Comparison of ENCODE assay signal across 16 cellular contexts in the genomic region with DNA sequence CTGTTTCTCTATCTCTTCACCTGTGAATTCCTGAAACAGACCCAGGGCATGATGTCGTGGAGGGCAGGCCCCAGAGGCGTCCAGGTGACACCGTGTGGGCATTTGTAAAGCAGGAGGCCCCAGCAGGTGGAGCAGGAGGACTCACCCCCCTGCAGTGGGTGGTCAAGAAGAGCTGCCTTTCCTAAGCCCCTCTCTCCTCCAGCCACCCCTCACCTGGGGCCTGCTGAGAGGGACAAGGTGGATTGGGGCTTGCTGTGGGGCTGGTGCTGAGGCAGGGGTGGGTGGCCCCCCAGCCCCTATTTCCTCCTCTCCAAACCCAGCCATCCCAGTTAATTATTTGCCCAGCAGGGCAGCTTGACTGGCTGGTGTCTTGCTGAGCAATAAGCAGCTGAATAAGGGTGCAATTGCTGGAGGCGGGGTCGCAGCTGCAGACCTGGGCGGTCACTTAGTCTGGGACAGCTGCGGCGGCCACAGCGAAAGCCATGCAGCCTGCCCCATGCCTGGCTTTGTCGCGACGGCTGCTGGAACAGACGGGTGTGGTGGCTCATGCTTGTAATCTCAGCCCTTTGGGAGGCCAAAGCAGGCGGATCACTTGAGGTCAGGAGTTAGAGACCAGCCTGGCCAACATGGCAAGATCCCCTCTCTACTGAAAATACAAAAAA. TPM values are rescaled to one million over a fixed set of nuclear protein-coding genes. Genes with fewer than 3 reads are reported as not detected.
A peak's percentile ranks its signal among the peaks of the same experiment; 100 is the strongest.
DNase-seq lines count a peak whose midpoint lies in the region; ATAC-seq and TF ChIP-seq lines count a peak whose summit lies in the region.
"Had no signal": no experiment of that assay in that cellular context is flagged by ENCODE, and none has a peak within 500 bp of the region (broad histone marks: within the 10 kb centered on the region; RNA-seq: fewer than 3 reads in every experiment).

No MANE protein-coding gene starts in this region.

- no peaks in the 10 kb centered on the region for H3K4me1 Mint-ChIP-seq in activated T-helper 1 cell treated with anti-CD3 and anti-CD28 coated beads, Interleukin-12 subunit alpha, Interleukin-12 subunit beta, Interleukin-2, Interleukin-4 antibody, amounts not matched to agents 30 ng/mL and 10 ng/mL and 1 ng/mL, durations not matched to agents 14 hours and 24 hours and 36 hours (ENCODE audit: low read depth)

- H3K27me3 ChIP-seq in HUES64 (ENCODE audit: insufficient read depth, low read length) (no peaks in the 10 kb centered on the region), SJCRH30 (no peaks in the 10 kb centered on the region)

- no peak overlapping the region for H3K27ac Mint-ChIP-seq in activated T-helper 1 cell treated with anti-CD3 and anti-CD28 coated beads, Interleukin-12 subunit alpha, Interleukin-12 subunit beta, Interleukin-2, Interleukin-4 antibody, amounts not matched to agents 30 ng/mL and 10 ng/mL and 1 ng/mL, durations not matched to agents 14 hours and 24 hours and 36 hours
- H3K27ac Mint-ChIP-seq: T-cell had no signal

- no peak for TF ChIP-seq CTCF in mucosa of descending colon (IDR thresholded peaks at IDR 0.05)

- H3K27ac ChIP-seq in HUES64 (ENCODE audit: low read depth, low read length) (peak overlapping the region; percentile 23; the same call in 1 of the 2 replicates), SJCRH30 (no peak overlapping the region)
- H3K27ac ChIP-seq: C4-2B, PC-9 had no signal

- H3K9me3 Mint-ChIP-seq in activated T-helper 1 cell treated with anti-CD3 and anti-CD28 coated beads, Interleukin-12 subunit alpha, Interleukin-12 subunit beta, Interleukin-2, Interleukin-4 antibody, amounts not matched to agents 30 ng/mL and 10 ng/mL and 1 ng/mL, durations not matched to agents 14 hours and 24 hours and 36 hours, result no peaks in the 10 kb centered on the region
- H3K9me3 Mint-ChIP-seq: T-cell had no signal

- no peak for TF ChIP-seq POLR2A in GM18505 (IDR thresholded peaks at IDR 0.05; ENCODE audit: borderline replicate concordance, extremely low read depth, insufficient read depth, insufficient read length)

- intact Hi-C loops in mucosa of descending colon (cut with DNase I, micrococcal nuclease), result no loop called here
- intact Hi-C loops in activated T-helper 1 cell treated with anti-CD3 and anti-CD28 coated beads, Interleukin-12 subunit alpha, Interleukin-12 subunit beta, Interleukin-2, Interleukin-4 antibody, amounts not matched to agents 30 ng/mL and 10 ng/mL and 1 ng/mL, durations not matched to agents 14 hours and 24 hours and 36 hours (cut with micrococcal nuclease), result no loop called here

- ATAC-seq in mucosa of descending colon (peak; percentile 21), GM18505 (IDR thresholded peaks at IDR 0.05; ENCODE audit: unreplicated experiment) (no peak)
- ATAC-seq: HepG2, T-cell had no signal

- H3K4me3 ChIP-seq in HUES64 (ENCODE audit: low read length) (no peak overlapping the region), SJCRH30 (no peak overlapping the region), mucosa of descending colon (no peak overlapping the region)
- H3K4me3 ChIP-seq: PC-9 had no signal

- peak; percentile 72 for DNase-seq in COR-L47 (lab: John Stamatoyannopoulos, UW)
- peak; percentile 45 to 46 for DNase-seq in SJCRH30
- peak in 1 of 3 donors; percentile 12 for DNase-seq in mucosa of descending colon
- no peak for DNase-seq in DMS79 treated with DMSO at 0.1 percent for 48 hours (lab: John Stamatoyannopoulos, UW)
- no peak for DNase-seq in activated T-helper 1 cell treated with anti-CD3 and anti-CD28 coated beads, Interleukin-12 subunit alpha, Interleukin-12 subunit beta, Interleukin-2, Interleukin-4 antibody, amounts not matched to agents 30 ng/mL and 10 ng/mL and 1 ng/mL, durations not matched to agents 14 hours and 24 hours and 36 hours (ENCODE audit: low spot score)
- DNase-seq in anterior cingulate cortex (lab: John Stamatoyannopoulos, UW), result no peak
- DNase-seq: Caco-2, KG1, NCI-H1694, NCI-H510A treated with DMSO at 0.1 percent for 48 hours, PC-9, T-cell had no signal

- no peaks in the 10 kb centered on the region for H3K36me3 Mint-ChIP-seq in activated T-helper 1 cell treated with anti-CD3 and anti-CD28 coated beads, Interleukin-12 subunit alpha, Interleukin-12 subunit beta, Interleukin-2, Interleukin-4 antibody, amounts not matched to agents 30 ng/mL and 10 ng/mL and 1 ng/mL, durations not matched to agents 14 hours and 24 hours and 36 hours (ENCODE audit: low read depth)
- H3K36me3 Mint-ChIP-seq: T-cell had no signal

- no peaks in the 10 kb centered on the region for H3K36me3 ChIP-seq in HUES64 (ENCODE audit: insufficient read depth, low read length)
- H3K36me3 ChIP-seq in SJCRH30, result no peaks in the 10 kb centered on the region
- H3K36me3 ChIP-seq in mucosa of descending colon (ENCODE audit: low read depth), result no peaks in the 10 kb centered on the region

- 34% methylated on average over 14 of the region's 14 CpGs for WGBS in HUES64

- H3K27me3 Mint-ChIP-seq in activated T-helper 1 cell treated with anti-CD3 and anti-CD28 coated beads, Interleukin-12 subunit alpha, Interleukin-12 subunit beta, Interleukin-2, Interleukin-4 antibody, amounts not matched to agents 30 ng/mL and 10 ng/mL and 1 ng/mL, durations not matched to agents 14 hours and 24 hours and 36 hours (ENCODE audit: insufficient read depth), result peaks cover 3% of the 10 kb centered on the region

- H3K4me1 ChIP-seq in HUES64 (ENCODE audit: insufficient read depth, low read length), result peaks cover 11% of the 10 kb centered on the region
- 0 out of 2 replicates have a peak, but pooled peaks cover 3% of the 10 kb centered on the region for H3K4me1 ChIP-seq in SJCRH30
- H3K4me1 ChIP-seq in mucosa of descending colon (ENCODE audit: low read depth), result no peaks in the 10 kb centered on the region
- H3K4me1 ChIP-seq: Caco-2 had no signal

- H3K4me3 Mint-ChIP-seq in activated T-helper 1 cell treated with anti-CD3 and anti-CD28 coated beads, Interleukin-12 subunit alpha, Interleukin-12 subunit beta, Interleukin-2, Interleukin-4 antibody, amounts not matched to agents 30 ng/mL and 10 ng/mL and 1 ng/mL, durations not matched to agents 14 hours and 24 hours and 36 hours, result no peak overlapping the region
- H3K4me3 Mint-ChIP-seq: T-cell had no signal

- no peak overlapping the region for H3K9ac ChIP-seq in HUES64 (ENCODE audit: low read depth, low read length)

- no peaks in the 10 kb centered on the region for H3K9me3 ChIP-seq in HUES64 (ENCODE audit: insufficient read depth, low read depth, low read length)
- H3K9me3 ChIP-seq in SJCRH30 (replicated peaks), result no peaks in the 10 kb centered on the region
- no peaks in the 10 kb centered on the region for H3K9me3 ChIP-seq in mucosa of descending colon

RNA-seq across cellular contexts. Expression of gene JPH3, which starts 56.4 kb away (rescaled TPM):
- 9.4 TPM for polyA plus RNA-seq in HUES64 (2013, experiment 1 of 2)
- 11.8 TPM for polyA plus RNA-seq in HUES64 (2013, experiment 2 of 2)
- not detected in 2 replicates for total RNA-seq in SJCRH30 (2014; rRNA removed; shearing (Covaris generic))
- total RNA-seq in mucosa of descending colon, result 1 to 10 TPM in 1 of 3 donors, under 1 TPM in 2; 0.17 to 2.1 (median 0.84) TPM
- total RNA-seq in activated T-helper 1 cell treated with anti-CD3 and anti-CD28 coated beads, Interleukin-12 subunit alpha, Interleukin-12 subunit beta, Interleukin-2, Interleukin-4 antibody, amounts not matched to agents 30 ng/mL and 10 ng/mL and 1 ng/mL, durations not matched to agents 14 hours and 24 hours and 36 hours, result 0.15 TPM in 1 of 2 replicates, not detected in the other
- total RNA-seq: HepG2, PC-9, T-cell had no signal
- polyA plus RNA-seq: HepG2 had no signal

Comparison
In these comparisons a context has a peak if more than half of its experiments do, and no peak if none do; other contexts are left out.
1. DNase-seq: peak in COR-L47 (single experiment) and SJCRH30 (2 of 2); none in DMS79 treated with DMSO at 0.1 percent for 48 hours (single experiment), activated T-helper 1 cell treated with anti-CD3 and anti-CD28 coated beads, Interleukin-12 subunit alpha, Interleukin-12 subunit beta, Interleukin-2, Interleukin-4 antibody, amounts not matched to agents 30 ng/mL and 10 ng/mL and 1 ng/mL, durations not matched to agents 14 hours and 24 hours and 36 hours (single experiment) and anterior cingulate cortex (0 of 58).